19 cellular contexts compared by ENCODE assay signal in genomic region chr2:95342556-95343320, GRCh38. TPM values are rescaled to one million over a fixed set of nuclear protein-coding genes. Genes with fewer than 3 reads are reported as not detected.
A peak's percentile ranks its signal among the peaks of the same experiment; 100 is the strongest.
DNase-seq lines count a peak whose midpoint lies in the region; ATAC-seq, FAIRE-seq and TF ChIP-seq lines count a peak whose summit lies in the region.
"Had no signal": no experiment of that assay in that cellular context is flagged by ENCODE, and none has a peak within 500 bp of the region (broad histone marks: within the 10 kb centered on the region; RNA-seq: fewer than 3 reads in every experiment).

No MANE protein-coding gene starts in this region.

- no peak for ATAC-seq in right lobe of liver
- ATAC-seq in HepG2, result no peak

- H3K9me3 ChIP-seq in right lobe of liver (no peaks in the 10 kb centered on the region), HepG2 (ENCODE audit: low read length) (no peaks in the 10 kb centered on the region), left ventricle myocardium inferior (replicated peaks) (no peaks in the 10 kb centered on the region), osteoblast (ENCODE audit: low read depth, low read length) (no peaks in the 10 kb centered on the region)
- H3K9me3 ChIP-seq: BE2C had no signal

- CTCF ChIA-PET in HepG2 (lab: Yijun Ruan, JAX; ENCODE audit: low intra/inter-chr PET ratio, low total read pairs), result no interaction called here

- no peak for FAIRE-seq in HepG2 (lab: Jason Lieb, UNC)

- in situ Hi-C loops in HepG2 (cut with HindIII; ENCODE audit: extremely low pct_ligation_motif_present, low pct_unique_long_range_greater_than_20kb), result no loop called here

- WGBS in right lobe of liver (ENCODE audit: insufficient coverage, low coverage, low lambda C conversion rate, missing lambda C conversion rate), result 72% methylated on average over 9 of the region's 12 CpGs
- 3% methylated on average over 12 of the region's 12 CpGs for WGBS in HepG2 (ENCODE audit: low lambda C conversion rate)

- no peaks in the 10 kb centered on the region for H3K27me3 ChIP-seq in right lobe of liver
- H3K27me3 ChIP-seq in HepG2 (ENCODE audit: control insufficient read depth in 1 of 2, insufficient read depth in 2 of 2, low read length in 2 of 2), result peaks cover 15 to 82% of the 10 kb centered on the region in 2 experiments; a peak in 4 of 5 replicates
- H3K27me3 ChIP-seq in left ventricle myocardium inferior (ENCODE audit: low read depth), result peaks cover 74% of the 10 kb centered on the region
- H3K27me3 ChIP-seq in osteoblast (ENCODE audit: insufficient read depth, low read length), result peaks cover 55% of the 10 kb centered on the region

- H2AFZ ChIP-seq in HepG2 (ENCODE audit: low read length), result no peak overlapping the region
- no peak overlapping the region for H2AFZ ChIP-seq in osteoblast (ENCODE audit: low read length)
- H2AFZ ChIP-seq: GM23248 had no signal

- no peak overlapping the region for H3K27ac ChIP-seq in right lobe of liver
- no peak overlapping the region for H3K27ac ChIP-seq in HepG2 (ENCODE audit: extremely low read length, insufficient read depth, low read length)
- H3K27ac ChIP-seq in left ventricle myocardium inferior (replicated peaks), result no peak overlapping the region
- H3K27ac ChIP-seq in osteoblast (ENCODE audit: low read depth, low read length), result no peak overlapping the region
- H3K27ac ChIP-seq: GM23248 had no signal

- H3K4me3 ChIP-seq in right lobe of liver (no peak overlapping the region), HepG2 (replicated peaks in 1 of 3; ENCODE audit: insufficient read depth in 1 of 3, low read depth in 2 of 3, low read length in 3 of 3) (no peak overlapping the region), left ventricle myocardium inferior (no peak overlapping the region), osteoblast (ENCODE audit: insufficient read depth, low read length) (no peak overlapping the region)
- H3K4me3 ChIP-seq: GM23248 had no signal

- no peak overlapping the region for H3K9ac ChIP-seq in HepG2 (ENCODE audit: insufficient read depth, low read depth, low read length)
- H3K9ac ChIP-seq: GM23248 had no signal

- TF ChIP-seq EP300 in HepG2 (IDR thresholded peaks at IDR 0.05; ENCODE audit: low read depth in 2 of 2, low read length in 2 of 2) (no peak), HepG2 (CRISPR knock-in tag; IDR thresholded peaks at IDR 0.05; ENCODE audit: borderline replicate concordance) (no peak)

- H3K36me3 ChIP-seq in right lobe of liver, result no peaks in the 10 kb centered on the region
- H3K36me3 ChIP-seq in HepG2 (replicated peaks in 1 of 2; ENCODE audit: control insufficient read depth in 1 of 2, insufficient read depth in 2 of 2, low read length in 2 of 2), result no peaks in the 10 kb centered on the region
- no peaks in the 10 kb centered on the region for H3K36me3 ChIP-seq in left ventricle myocardium inferior
- H3K36me3 ChIP-seq in osteoblast (ENCODE audit: insufficient read depth, low read length), result no peaks in the 10 kb centered on the region
- H3K36me3 ChIP-seq: BE2C had no signal

- TF ChIP-seq POLR2A in right lobe of liver (IDR thresholded peaks at IDR 0.05) (no peak), HepG2 (IDR thresholded peaks at IDR 0.05; ENCODE audit: insufficient read depth in 1 of 2, low read depth in 2 of 2, low read length in 2 of 2) (no peak)

- TF ChIP-seq CTCF in right lobe of liver (IDR thresholded peaks at IDR 0.05), result no peak
- TF ChIP-seq CTCF in HepG2 (CRISPR knock-in tag; IDR thresholded peaks at IDR 0.05), result no peak
- no peak for TF ChIP-seq CTCF in left ventricle myocardium inferior (IDR thresholded peaks at IDR 0.05; ENCODE audit: borderline replicate concordance)
- TF ChIP-seq CTCF in osteoblast (IDR thresholded peaks at IDR 0.05; ENCODE audit: extremely low read depth, low read depth, low read length), result no peak

- peak; percentile 14 to 32 (median 22) for DNase-seq in right lobe of liver
- no peak for DNase-seq in HepG2 (ENCODE audit: low spot score)
- DNase-seq in left ventricle myocardium inferior, result peak; percentile 9
- peak; percentile 73 for DNase-seq in osteoblast (ENCODE audit: insufficient read length, low spot score, missing footprints)
- no peak for DNase-seq in DMS114 treated with DMSO at 0.1 percent for 48 hours (lab: John Stamatoyannopoulos, UW; ENCODE audit: unreplicated experiment)
- DNase-seq in H4 (ENCODE audit: low spot score), result no peak
- no peak for DNase-seq in NK-92 (lab: John Stamatoyannopoulos, UW; ENCODE audit: unreplicated experiment)
- DNase-seq: BE2C; CD4-positive, alpha-beta memory T cell; DND-41; GDM1; GM23248; NCI-H1048; NCI-H146; NCI-H2227 treated with DMSO at 0.1 percent for 48 hours; NCI-H524 treated with DMSO at 0.1 percent for 48 hours; NK-92 treated with Interleukin-12 subunit alpha and Interleukin-12 subunit beta, amount 100 ng/mL, for 24 hours; OCI-M1; SHP77 had no signal

- POLR2A ChIA-PET in HepG2 (lab: Yijun Ruan, JAX), result no interaction called here

- intact Hi-C loops in right lobe of liver (cut with DNase I), result no loop called here
- intact Hi-C loops in HepG2 (cut with micrococcal nuclease; ENCODE audit: unreplicated experiment), result no loop called here
- intact Hi-C loops in left ventricle myocardium inferior (cut with micrococcal nuclease), result no loop called here

- H4K20me1 ChIP-seq in HepG2 (ENCODE audit: insufficient read depth, low read length), result no peaks in the 10 kb centered on the region; the same call in 1 of the 2 replicates
- H4K20me1 ChIP-seq in osteoblast (ENCODE audit: insufficient read depth, low read length), result no peaks in the 10 kb centered on the region

- no TSS peak for BruUV-seq in HepG2 (replicated peaks; lab: Mats Ljungman, UMichigan)

- H3K79me2 ChIP-seq in HepG2 (ENCODE audit: insufficient read depth, low read length) (no peaks in the 10 kb centered on the region), osteoblast (ENCODE audit: insufficient read depth, low read length) (no peaks in the 10 kb centered on the region)

- H3K4me1 ChIP-seq in right lobe of liver (peaks cover 0 to 10% (median 0%) of the 10 kb centered on the region in 4 donors), HepG2 (ENCODE audit: insufficient read depth, low read length) (peaks cover 7% of the 10 kb centered on the region; the same call in 1 of the 2 replicates), left ventricle myocardium inferior (peaks cover 23% of the 10 kb centered on the region), osteoblast (ENCODE audit: insufficient read depth, low read length) (peaks cover 7% of the 10 kb centered on the region)
- H3K4me1 ChIP-seq: BE2C had no signal

- TF ChIP-seq RAD21 in HepG2 (CRISPR knock-in tag; IDR thresholded peaks at IDR 0.05), result no peak

- H3K4me2 ChIP-seq in HepG2 (ENCODE audit: low read depth, low read length) (no peak overlapping the region), osteoblast (ENCODE audit: insufficient read depth, low read length) (no peak overlapping the region)

RNA-seq across cellular contexts. Expression of gene KCNIP3, which starts 45.6 kb away (rescaled TPM):
- total RNA-seq in right lobe of liver (1 to 10 TPM in 4 of 6 experiments, under 1 TPM in 2; 0.46 to 3.3 (median 1.2) TPM), HepG2 (2016; rRNA removed; fragmentation: Illumina TruSeq; extraction: Trizol) (not detected in 2 replicates), left ventricle myocardium inferior (4.6 TPM), osteoblast (under 0.01 and 0.29 TPM in 2 replicates)
- total RNA-seq in HepG2 (2016; cell fraction: cytosol; rRNA removed; fragmentation: Illumina TruSeq; extraction: Trizol; ENCODE audit: low read depth), result not detected in 2 replicates
- not detected in 2 replicates for total RNA-seq in HepG2 (2016; cell fraction: insoluble cytoplasmic fraction; rRNA removed; fragmentation: Illumina TruSeq; extraction: Trizol)
- total RNA-seq in HepG2 (2016; cell fraction: membrane; rRNA removed; fragmentation: Illumina TruSeq; extraction: Trizol), result 0.15 TPM in 1 of 2 replicates, not detected in the other
- total RNA-seq in HepG2 (2016; cell fraction: nucleus; rRNA removed; fragmentation: Illumina TruSeq; extraction: Trizol), result not detected in 2 replicates
- not detected in 2 replicates for polyA plus RNA-seq in HepG2 (2011; rRNA removed)
- polyA plus RNA-seq in HepG2 (2011; cell fraction: cytosol; rRNA removed), result not detected in 2 replicates
- not detected in 2 replicates for polyA plus RNA-seq in HepG2 (2011; cell fraction: nucleus; rRNA removed)
- polyA plus RNA-seq in HepG2 (2012), result not detected in 2 replicates
- not detected in 2 replicates for polyA plus RNA-seq in HepG2 (2016; cell fraction: cytosol; fragmentation: Illumina TruSeq; extraction: Trizol; ENCODE audit: low read depth)
- not detected in 2 replicates for polyA plus RNA-seq in HepG2 (2016; cell fraction: insoluble cytoplasmic fraction; fragmentation: Illumina TruSeq; extraction: Trizol; ENCODE audit: low read depth)
- polyA plus RNA-seq in HepG2 (2016; cell fraction: membrane; fragmentation: Illumina TruSeq; extraction: Trizol; ENCODE audit: low read depth), result not detected in 2 replicates
- polyA plus RNA-seq in HepG2 (2016; cell fraction: nucleus; fragmentation: Illumina TruSeq; extraction: Trizol; ENCODE audit: insufficient read depth, low read depth), result not detected in 2 replicates
- polyA minus RNA-seq in HepG2 (2011; rRNA and poly(A)+ RNA removed; ENCODE audit: low replicate concordance), result 0.07 TPM in 1 of 2 replicates, not detected in the other
- polyA minus RNA-seq in HepG2 (2011; cell fraction: cytosol; rRNA and poly(A)+ RNA removed), result not detected in 2 replicates
- not detected in 2 replicates for polyA minus RNA-seq in HepG2 (2011; cell fraction: nucleus; rRNA and poly(A)+ RNA removed)
- 4.3 and 6.1 TPM in 2 replicates for total RNA-seq in H4 (2014; rRNA removed; shearing (Covaris generic))
- total RNA-seq: CD4-positive, alpha-beta memory T cell had no signal
- polyA plus RNA-seq: CD4-positive, alpha-beta memory T cell had no signal

RNA-seq across cellular contexts. Expression of gene FAHD2A, which starts 59.8 kb away (rescaled TPM):
- 10 to 100 TPM; 62.2 to 80.1 (median 75.7) TPM for total RNA-seq in right lobe of liver
- 44.2 and 48.4 TPM in 2 replicates for total RNA-seq in HepG2 (2016; rRNA removed; fragmentation: Illumina TruSeq; extraction: Trizol)
- 6.0 and 7.7 TPM in 2 replicates for total RNA-seq in HepG2 (2016; cell fraction: cytosol; rRNA removed; fragmentation: Illumina TruSeq; extraction: Trizol; ENCODE audit: low read depth)
- 43.7 and 52.6 TPM in 2 replicates for total RNA-seq in HepG2 (2016; cell fraction: insoluble cytoplasmic fraction; rRNA removed; fragmentation: Illumina TruSeq; extraction: Trizol)
- total RNA-seq in HepG2 (2016; cell fraction: membrane; rRNA removed; fragmentation: Illumina TruSeq; extraction: Trizol), result 11.6 and 14.6 TPM in 2 replicates
- total RNA-seq in HepG2 (2016; cell fraction: nucleus; rRNA removed; fragmentation: Illumina TruSeq; extraction: Trizol), result 37.1 and 41.1 TPM in 2 replicates
- polyA plus RNA-seq in HepG2 (2011; rRNA removed), result 34.0 and 41.8 TPM in 2 replicates
- polyA plus RNA-seq in HepG2 (2011; cell fraction: cytosol; rRNA removed), result 27.3 and 33.0 TPM in 2 replicates
- polyA plus RNA-seq in HepG2 (2011; cell fraction: nucleus; rRNA removed), result 86.2 and 107 TPM in 2 replicates
- 23.8 and 29.6 TPM in 2 replicates for polyA plus RNA-seq in HepG2 (2012)
- polyA plus RNA-seq in HepG2 (2016; cell fraction: cytosol; fragmentation: Illumina TruSeq; extraction: Trizol; ENCODE audit: low read depth), result 8.4 and 12.0 TPM in 2 replicates
- 50.4 and 54.4 TPM in 2 replicates for polyA plus RNA-seq in HepG2 (2016; cell fraction: insoluble cytoplasmic fraction; fragmentation: Illumina TruSeq; extraction: Trizol; ENCODE audit: low read depth)
- polyA plus RNA-seq in HepG2 (2016; cell fraction: membrane; fragmentation: Illumina TruSeq; extraction: Trizol; ENCODE audit: low read depth), result 11.0 and 12.8 TPM in 2 replicates
- polyA plus RNA-seq in HepG2 (2016; cell fraction: nucleus; fragmentation: Illumina TruSeq; extraction: Trizol; ENCODE audit: insufficient read depth, low read depth), result 56.9 and 57.0 TPM in 2 replicates
- polyA minus RNA-seq in HepG2 (2011; rRNA and poly(A)+ RNA removed; ENCODE audit: low replicate concordance), result 38.4 and 46.0 TPM in 2 replicates
- polyA minus RNA-seq in HepG2 (2011; cell fraction: cytosol; rRNA and poly(A)+ RNA removed), result 14.6 and 15.4 TPM in 2 replicates
- 44.5 and 51.1 TPM in 2 replicates for polyA minus RNA-seq in HepG2 (2011; cell fraction: nucleus; rRNA and poly(A)+ RNA removed)
- 32.4 TPM for total RNA-seq in left ventricle myocardium inferior
- 19.7 and 21.4 TPM in 2 replicates for total RNA-seq in osteoblast
- 15.5 and 19.4 TPM in 2 replicates for total RNA-seq in H4 (2014; rRNA removed; shearing (Covaris generic))

Comparison
In these comparisons a context has a peak if more than half of its experiments do, and no peak if none do; other contexts are left out.
1. DNase-seq: peak in right lobe of liver (3 of 3), left ventricle myocardium inferior (single experiment) and osteoblast (single experiment); none in HepG2 (single experiment), DMS114 treated with DMSO at 0.1 percent for 48 hours (single experiment), H4 (single experiment) and NK-92 (single experiment).